29 cellular contexts compared by ENCODE assay signal in the genomic region with DNA sequence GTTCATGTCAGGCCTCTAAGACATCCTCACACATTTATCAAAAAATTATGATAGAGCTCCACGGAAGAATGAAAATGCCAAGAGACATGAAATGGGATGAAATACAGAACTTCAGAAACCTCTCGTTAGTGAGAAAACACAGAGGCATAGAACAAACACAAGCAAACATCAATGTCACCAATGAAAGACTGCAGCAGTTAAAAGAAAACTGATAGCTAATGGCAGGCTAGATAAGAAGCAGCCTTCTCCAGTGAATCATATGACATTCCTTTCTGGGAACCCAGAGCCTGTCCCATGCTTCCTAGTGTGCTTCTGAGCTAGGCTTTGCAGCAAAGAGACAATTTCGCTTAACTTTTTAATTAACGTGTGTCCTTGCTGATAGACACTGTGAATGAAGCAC.
DNase-seq lines count a peak whose midpoint lies in the region; FAIRE-seq and TF ChIP-seq lines count a peak whose summit lies in the region.
"Had no signal": no experiment of that assay in that cellular context is flagged by ENCODE, and none has a peak within 500 bp of the region (broad histone marks: within the 10 kb centered on the region; RNA-seq: fewer than 3 reads in every experiment).

No MANE protein-coding gene starts in this region.

- POLR2A ChIA-PET in H1 (lab: Charles Lee; ENCODE audit: partially characterized antibody), result no interaction called here

- H3K9ac ChIP-seq in H1 (replicated peaks in 1 of 4; ENCODE audit: extremely low read depth in 1 of 4, low read depth in 3 of 4, low read length in 3 of 4), result no peak overlapping the region
- H3K9ac ChIP-seq: GM23248, neural progenitor cell had no signal

- H4K91ac ChIP-seq in H1 (replicated peaks; ENCODE audit: insufficient read length, low read length), result no peak overlapping the region

- H4K5ac ChIP-seq in H1 (ENCODE audit: insufficient read length, low read depth, low read length), result no peak overlapping the region

- H3K79me2 ChIP-seq in H1 (ENCODE audit: control insufficient read depth in 1 of 2, insufficient read depth in 2 of 2, low read length in 2 of 2), result no peaks in the 10 kb centered on the region

- H2BK12ac ChIP-seq in H1 (ENCODE audit: low read depth, low read length), result no peak overlapping the region

- no peak overlapping the region for H2BK120ac ChIP-seq in H1 (replicated peaks; ENCODE audit: low read depth, low read length)

- no peaks in the 10 kb centered on the region for H3K36me3 ChIP-seq in H1 (ENCODE audit: control insufficient read depth in 2 of 4, insufficient read depth in 4 of 4, low read length in 3 of 4)
- peaks cover 2% of the 10 kb centered on the region in 2 donors for H3K36me3 ChIP-seq in small intestine (ENCODE audit: control insufficient read depth in 2 of 2, insufficient read depth in 2 of 2, low read length in 2 of 2)
- no peaks in the 10 kb centered on the region for H3K36me3 ChIP-seq in esophagus squamous epithelium
- H3K36me3 ChIP-seq: MG63, neural progenitor cell, pancreas, thyroid gland had no signal

- no peaks in the 10 kb centered on the region for H3K27me3 ChIP-seq in H1 (replicated peaks in 1 of 4; ENCODE audit: control insufficient read depth in 3 of 4, extremely low read depth in 1 of 4, insufficient read depth in 3 of 4, low read length in 3 of 4)
- no peaks in the 10 kb centered on the region for H3K27me3 ChIP-seq in small intestine (ENCODE audit: control insufficient read depth in 2 of 2, insufficient read depth in 2 of 2, low read length in 2 of 2)
- H3K27me3 ChIP-seq in esophagus squamous epithelium, result no peaks in the 10 kb centered on the region
- H3K27me3 ChIP-seq: MG63, neural progenitor cell, pancreas, thyroid gland had no signal

- H2BK15ac ChIP-seq in H1 (ENCODE audit: low read length), result no peak overlapping the region

- TF ChIP-seq RAD21 in H1 (IDR thresholded peaks at IDR 0.05 in 1 of 2, conservative IDR thresholded peaks at IDR 0.05 in 1 of 2; ENCODE audit: low read depth in 2 of 2, low read length in 2 of 2), result no peak

- no peak for FAIRE-seq in H1 (lab: Jason Lieb, UNC)
- FAIRE-seq in small intestine (lab: Jason Lieb, UNC), result no peak
- FAIRE-seq: pancreas had no signal

- no peaks in the 10 kb centered on the region for H3K4me1 ChIP-seq in H1 (replicated peaks in 1 of 4; ENCODE audit: control insufficient read depth in 3 of 4, insufficient read depth in 4 of 4, low read length in 3 of 4)
- no peaks in the 10 kb centered on the region for H3K4me1 ChIP-seq in small intestine (ENCODE audit: control insufficient read depth in 2 of 2, insufficient read depth in 1 of 2, low read depth in 1 of 2, low read length in 1 of 2)
- H3K4me1 ChIP-seq in esophagus squamous epithelium, result no peaks in the 10 kb centered on the region
- H3K4me1 ChIP-seq: neural progenitor cell, pancreas, thyroid gland had no signal

- no peaks in the 10 kb centered on the region for H3K9me3 ChIP-seq in H1 (ENCODE audit: insufficient read depth in 2 of 2, low read depth in 1 of 2, low read length in 1 of 2)
- H3K9me3 ChIP-seq in small intestine (ENCODE audit: control insufficient read depth, low read depth), result no peaks in the 10 kb centered on the region
- H3K9me3 ChIP-seq in esophagus squamous epithelium, result no peaks in the 10 kb centered on the region
- H3K9me3 ChIP-seq: MG63, pancreas, thyroid gland had no signal

- H3K4me2 ChIP-seq in H1 (ENCODE audit: insufficient read depth in 1 of 2, low read depth in 2 of 2, low read length in 2 of 2), result no peak overlapping the region
- H3K4me2 ChIP-seq: neural progenitor cell had no signal

- H4K8ac ChIP-seq in H1 (ENCODE audit: extremely low read depth, insufficient read depth, low read length), result no peak overlapping the region

- CTCF ChIA-PET in H1 (lab: Charles Lee; ENCODE audit: partially characterized antibody), result no interaction called here

- no peak overlapping the region for H2BK20ac ChIP-seq in H1 (ENCODE audit: low read length)

- DNase-seq in A172 (ENCODE audit: low spot score), result peak; percentile 21
- peak; percentile 63 for DNase-seq in SK-N-DZ (ENCODE audit: low spot score)
- no peak for DNase-seq in H1 (ENCODE audit: low read depth in 1 of 2, low spot score in 2 of 2)
- peak; percentile 4 for DNase-seq in kidney glomerular epithelial cell (lab: John Stamatoyannopoulos, UW)
- no peak for DNase-seq in GM19238 (ENCODE audit: insufficient read length, low spot score)
- DNase-seq in small intestine, result no peak
- no peak for DNase-seq in activated gamma-delta T cell treated with Interleukin-2 at 50 U/mL for 16 hours
- no peak for DNase-seq in esophagus squamous epithelium (lab: John Stamatoyannopoulos, UW)
- DNase-seq: activated CD4-positive, alpha-beta T cell treated with anti-CD3 and anti-CD28 coated beads for 48 hours; activated naive CD4-positive, alpha-beta T cell treated with anti-CD3 and anti-CD28 coated beads, Interleukin-2, amount 50 U/mL, for 16 hours; anterior cingulate cortex; CD8-positive, alpha-beta T cell; foreskin melanocyte; GM23248; HFFc6; KG1; left colon; MG63; NCI-H1105; NCI-H187 treated with DMSO at 0.1 percent for 48 hours; pancreas; SHP77; stimulated activated CD4-positive, alpha-beta T cell treated with anti-CD3 and anti-CD28 coated beads, Interleukin-12 subunit alpha, Interleukin-12 subunit beta, amount 100 ng/mL, for 4 hours; stimulated activated CD4-positive, alpha-beta T cell treated with anti-CD3 and anti-CD28 coated beads, Interleukin-2, amount 100 ng/mL, for 48 hours; SW 1271; T1000; thyroid gland had no signal

- TF ChIP-seq CTCF in H1 (IDR thresholded peaks at IDR 0.05; ENCODE audit: control extremely low read depth in 1 of 3, insufficient read depth in 1 of 3, low read depth in 1 of 3, low read length in 3 of 3) (no peak), esophagus squamous epithelium (IDR thresholded peaks at IDR 0.05) (no peak)

- no peak overlapping the region for H2AK5ac ChIP-seq in H1 (ENCODE audit: low read depth, low read length)

- H3K27ac ChIP-seq in H1 (ENCODE audit: low read depth, low read length), result no peak overlapping the region
- H3K27ac ChIP-seq in small intestine (ENCODE audit: low read depth in 1 of 2, low read length in 1 of 2), result no peak overlapping the region
- no peak overlapping the region for H3K27ac ChIP-seq in esophagus squamous epithelium
- H3K27ac ChIP-seq: GM23248, HL-60, neural progenitor cell, pancreas, thyroid gland had no signal

- 93% methylated on average over 4 of the region's 4 CpGs; no CpG with 5 or more reads in 1 of the 2 experiments for WGBS in H1 (ENCODE audit: extremely low coverage in 1 of 2, insufficient coverage in 1 of 2, insufficient read length in 1 of 2, insufficient replicate concordance in 2 of 2, low coverage in 1 of 2, low lambda C conversion rate in 2 of 2, missing lambda C conversion rate in 1 of 2), 2 experiments
- WGBS in small intestine, 3 donors, result 75 to 88% (median 87%) methylated on average over 4 of the region's 4 CpGs
- 82 to 86% methylated on average over 4 of the region's 4 CpGs for WGBS in esophagus squamous epithelium, 2 donors

- no peaks in the 10 kb centered on the region for H3K23me2 ChIP-seq in H1 (ENCODE audit: low read depth, low read length)

- H2BK5ac ChIP-seq in H1 (ENCODE audit: low read depth, low read length), result no peak overlapping the region

- no peaks in the 10 kb centered on the region for H3K79me1 ChIP-seq in H1 (ENCODE audit: low read depth, low read length)

- TF ChIP-seq POLR2A in H1 (IDR thresholded peaks at IDR 0.05; ENCODE audit: control extremely low read depth in 1 of 2, low read depth in 2 of 2, low read length in 2 of 2) (no peak), esophagus squamous epithelium (IDR thresholded peaks at IDR 0.05) (no peak)

- no peak overlapping the region for H3K14ac ChIP-seq in H1 (ENCODE audit: insufficient read length)

- no peak overlapping the region for H3K23ac ChIP-seq in H1 (ENCODE audit: insufficient read length)

- no peak overlapping the region for H3K56ac ChIP-seq in H1 (replicated peaks; ENCODE audit: insufficient read length, low read depth, low read length)

- TF ChIP-seq EP300 in H1 (IDR thresholded peaks at IDR 0.05; ENCODE audit: borderline replicate concordance in 1 of 2, low read depth in 2 of 2, low read length in 2 of 2), result no peak

- no peak overlapping the region for H3K18ac ChIP-seq in H1 (ENCODE audit: extremely low read depth, low read length)

- H3K4me3 ChIP-seq in H1 (ENCODE audit: extremely low read depth in 1 of 4, insufficient read depth in 2 of 4, low read depth in 3 of 4, low read length in 4 of 4) (no peak overlapping the region), small intestine (ENCODE audit: low read depth in 1 of 2, low read length in 2 of 2) (no peak overlapping the region), esophagus squamous epithelium (no peak overlapping the region)
- H3K4me3 ChIP-seq: GM23248, MG63, neural progenitor cell, pancreas, thyroid gland had no signal

- H4K20me1 ChIP-seq in H1 (replicated peaks in 1 of 2; ENCODE audit: control insufficient read depth in 1 of 2, insufficient read depth in 2 of 2, low read length in 2 of 2), result no peaks in the 10 kb centered on the region

- intact Hi-C loops in esophagus squamous epithelium (cut with DNase I), result no loop called here

- H3K4ac ChIP-seq in H1 (replicated peaks; ENCODE audit: insufficient read length, low read depth, low read length), result no peak overlapping the region

- H2AFZ ChIP-seq in H1 (ENCODE audit: low read length), result 0 out of 2 replicates have a peak overlapping the region, but pooled peaks have one; percentile 7
- H2AFZ ChIP-seq: GM23248, neural progenitor cell had no signal

TF ChIP-seq in H1, 55 proteins besides CTCF, POLR2A, EP300 and RAD21 (continues in another document):
- no peak for TF ChIP-seq FOSL1 (IDR thresholded peaks at IDR 0.05; ENCODE audit: insufficient read depth, low read depth, low read length)
- TF ChIP-seq SAP30 (IDR thresholded peaks at IDR 0.05; ENCODE audit: insufficient read depth, insufficient replicate concordance, low read length), result no peak
- no peak for TF ChIP-seq SIRT6 (IDR thresholded peaks at IDR 0.05; ENCODE audit: low read length)
- no peak for TF ChIP-seq RBBP5 (IDR thresholded peaks at IDR 0.05; ENCODE audit: borderline replicate concordance, low read depth, low read length)
- no peak for TF ChIP-seq POLR2AphosphoS5 (IDR thresholded peaks at IDR 0.05; ENCODE audit: low read depth, low read length)
- TF ChIP-seq CEBPB (IDR thresholded peaks at IDR 0.05; ENCODE audit: low read depth, low read length), result no peak

Comparison
In these comparisons a context has a peak if more than half of its experiments do, and no peak if none do; other contexts are left out.
1. DNase-seq: peak in A172 (single experiment), SK-N-DZ (single experiment) and kidney glomerular epithelial cell (single experiment); none in H1 (0 of 2), GM19238 (single experiment), small intestine (single experiment), activated gamma-delta T cell treated with Interleukin-2 at 50 U/mL for 16 hours (single experiment) and esophagus squamous epithelium (single experiment).